In genomic region chr4:104210420-104210819, GRCh38 we compare ENCODE assay signal across 18 cellular contexts.
"Had no signal": no experiment of that assay in that cellular context is flagged by ENCODE, and none has a peak within 500 bp of the region (broad histone marks: within the 10 kb centered on the region; RNA-seq: fewer than 3 reads in every experiment).

No MANE protein-coding gene starts in this region.

- H3K27ac ChIP-seq: epithelial cell of prostate, esophagus muscularis mucosa, gastrocnemius medialis, pancreas had no signal

- H3K27me3 ChIP-seq: esophagus muscularis mucosa, gastrocnemius medialis, pancreas had no signal

- H3K9me3 ChIP-seq: esophagus muscularis mucosa, gastrocnemius medialis, mucosa of descending colon, pancreas had no signal

- H3K36me3 ChIP-seq: esophagus muscularis mucosa, gastrocnemius medialis, pancreas had no signal

- H3K4me3 ChIP-seq: esophagus muscularis mucosa, gastrocnemius medialis, mucosa of descending colon, pancreas had no signal

- FAIRE-seq: colon, islet of Langerhans, pancreas, small intestine, urothelium cell line had no signal

- DNase-seq: effector memory CD8-positive, alpha-beta T cell; gastrocnemius medialis; kidney glomerular epithelial cell; mammary epithelial cell; mucosa of descending colon; naive thymus-derived CD8-positive, alpha-beta T cell; occipital lobe; right cardiac atrium; small intestine; stimulated activated CD4-positive, alpha-beta T cell treated with anti-CD3 and anti-CD28 coated beads, Interleukin-12 subunit alpha, Interleukin-12 subunit beta, amount 100 ng/mL, for 4 hours; stimulated activated CD4-positive, alpha-beta T cell treated with anti-CD3 and anti-CD28 coated beads, Interleukin-2, amount 100 ng/mL, for 48 hours; stimulated activated naive CD4-positive, alpha-beta T cell treated with Interleukin-2 at 50 U/mL for 16 hours had no signal

- H3K4me1 ChIP-seq: esophagus muscularis mucosa, gastrocnemius medialis, pancreas had no signal
